Comparison of ENCODE assay signal across 11 cellular contexts in genomic region chr5:139287890-139288635, GRCh38. TPM values are rescaled to one million over a fixed set of nuclear protein-coding genes. Genes with fewer than 3 reads are reported as not detected.
DNase-seq lines count a peak whose midpoint lies in the region; ATAC-seq, FAIRE-seq and TF ChIP-seq lines count a peak whose summit lies in the region.
"Had no signal": no experiment of that assay in that cellular context is flagged by ENCODE, and none has a peak within 500 bp of the region (broad histone marks: within the 10 kb centered on the region; RNA-seq: fewer than 3 reads in every experiment).

No MANE protein-coding gene starts in this region.

- H4K20me1 ChIP-seq in GM23338 (replicated peaks; ENCODE audit: insufficient read depth) (peaks cover 11% of the 10 kb centered on the region), keratinocyte (ENCODE audit: control insufficient read depth, extremely low read depth, insufficient read depth, low read length) (no peaks in the 10 kb centered on the region)

- H3K27ac Mint-ChIP-seq in GM23338 = peak overlapping the region; percentile 54; the same call in 1 of the 2 replicates
- H3K27ac Mint-ChIP-seq in T-helper 17 cell = no peak overlapping the region

- H3F3A ChIP-seq in GM23338 (replicated peaks; ENCODE audit: low read depth) = peaks cover 57% of the 10 kb centered on the region

- H3K27ac ChIP-seq in GM23338 (ENCODE audit: low read depth) (peak overlapping the region; percentile 99; the same call in 1 of the 2 replicates), keratinocyte (ENCODE audit: control insufficient read depth, insufficient read depth, low read length) (no peak overlapping the region)
- H3K27ac ChIP-seq: skin epidermis had no signal

- H3K27me3 Mint-ChIP-seq in GM23338 (ENCODE audit: insufficient read depth, low read depth, poor library complexity) (peaks cover 13% of the 10 kb centered on the region), T-helper 17 cell (no peaks in the 10 kb centered on the region)

- peaks cover 45% of the 10 kb centered on the region for H3K36me3 Mint-ChIP-seq in GM23338 (ENCODE audit: low read depth)
- H3K36me3 Mint-ChIP-seq in T-helper 17 cell (ENCODE audit: low read depth) = peaks cover 6% of the 10 kb centered on the region

- H2AFZ ChIP-seq in GM23338 (no peak overlapping the region), keratinocyte (ENCODE audit: control insufficient read depth, low read length) (no peak overlapping the region)

- H3K4me3 Mint-ChIP-seq in GM23338 (no peak overlapping the region; the same call in 2 of the 3 replicates), T-helper 17 cell (no peak overlapping the region)

- TF ChIP-seq CTCF in D721Med (IDR thresholded peaks at IDR 0.05; ENCODE audit: insufficient read depth, missing control alignments) = peak; percentile 23
- TF ChIP-seq CTCF in GM23338 (conservative IDR thresholded peaks at IDR 0.05; ENCODE audit: low read depth in 2 of 2) = peak in 1 of 2 experiments; percentile 33; a peak in 2 of 4 replicates
- TF ChIP-seq CTCF in keratinocyte (optimal IDR thresholded peaks at IDR 0.05 in 1 of 3, IDR thresholded peaks at IDR 0.05 in 1 of 3, conservative IDR thresholded peaks at IDR 0.05 in 1 of 3; ENCODE audit: extremely low read depth in 1 of 3, insufficient read depth in 2 of 3, low read length in 3 of 3) = peak in 2 of 3 experiments; percentile 6 to 35

- H3K4me3 ChIP-seq in GM23338 (no peak overlapping the region), keratinocyte (ENCODE audit: control insufficient read depth in 2 of 3, extremely low read depth in 1 of 3, insufficient read depth in 2 of 3, low read depth in 1 of 3, low read length in 3 of 3) (no peak overlapping the region)
- H3K4me3 ChIP-seq: skin epidermis had no signal

- dilution Hi-C loops in keratinocyte (cut with MboI; ENCODE audit: extremely low pct_ligation_motif_present, low sequenced_read_pairs) = no loop called here

- ATAC-seq in GM23338 (peak; percentile 15), T-helper 17 cell (peak; percentile 49), HG02970 (IDR thresholded peaks at IDR 0.05; ENCODE audit: low FRiP score, unreplicated experiment) (no peak), HG03135 (IDR thresholded peaks at IDR 0.05; ENCODE audit: unreplicated experiment) (no peak)

- H3K4me2 ChIP-seq in GM23338 = no peak overlapping the region
- H3K4me2 ChIP-seq in keratinocyte (ENCODE audit: control insufficient read depth, extremely low read depth, insufficient read depth, low read depth, low read length) = no peak overlapping the region

- no peaks in the 10 kb centered on the region for H3K79me2 ChIP-seq in GM23338 (replicated peaks; ENCODE audit: insufficient read depth)
- no peaks in the 10 kb centered on the region for H3K79me2 ChIP-seq in keratinocyte (ENCODE audit: control insufficient read depth, insufficient read depth, low read length)

- no peaks in the 10 kb centered on the region for H3K9me3 Mint-ChIP-seq in GM23338

- no peak overlapping the region for H3K9ac ChIP-seq in keratinocyte (ENCODE audit: control insufficient read depth, extremely low read depth, insufficient read depth, low read length)

- FAIRE-seq in D721Med (lab: Jason Lieb, UNC) (no peak), keratinocyte (lab: Jason Lieb, UNC) (no peak)
- FAIRE-seq: islet of Langerhans had no signal

- no peaks in the 10 kb centered on the region for H3K4me1 ChIP-seq in GM23338 (ENCODE audit: insufficient read depth)
- peaks cover 2% of the 10 kb centered on the region for H3K4me1 ChIP-seq in keratinocyte (ENCODE audit: control insufficient read depth, extremely low read depth, insufficient read depth, low read length)

- no peaks in the 10 kb centered on the region for H3K9me1 ChIP-seq in keratinocyte (ENCODE audit: control insufficient read depth, extremely low read depth, insufficient read depth, low read length)

- no peaks in the 10 kb centered on the region for H3K27me3 ChIP-seq in GM23338 (ENCODE audit: insufficient read depth)
- H3K27me3 ChIP-seq in keratinocyte (ENCODE audit: control insufficient read depth, extremely low read depth, insufficient read depth, low read length) = no peaks in the 10 kb centered on the region

- H3K9me3 ChIP-seq in T-helper 17 cell (ENCODE audit: control insufficient read depth, low read length, poor library complexity, severe bottlenecking) (no peaks in the 10 kb centered on the region), keratinocyte (ENCODE audit: control insufficient read depth, low read depth, low read length) (no peaks in the 10 kb centered on the region)

- peaks cover 3% of the 10 kb centered on the region; the same call in 2 of the 3 replicates for H3K4me1 Mint-ChIP-seq in GM23338
- H3K4me1 Mint-ChIP-seq in T-helper 17 cell = peaks cover 5% of the 10 kb centered on the region

- H3K36me3 ChIP-seq in GM23338 (ENCODE audit: insufficient read depth) = peaks cover 23% of the 10 kb centered on the region
- H3K36me3 ChIP-seq in keratinocyte (ENCODE audit: control insufficient read depth in 2 of 2, extremely low read depth in 1 of 2, insufficient read depth in 2 of 2, low read length in 2 of 2) = peaks cover 12 to 15% of the 10 kb centered on the region in 2 experiments

- no peaks in the 10 kb centered on the region for H3K9me2 ChIP-seq in GM23338 (ENCODE audit: insufficient read depth)

- no peak for DNase-seq in D721Med (ENCODE audit: insufficient read length, low spot score)
- no peak for DNase-seq in GM23338 (ENCODE audit: low spot score)
- DNase-seq in T-helper 17 cell = no peak
- no peak for DNase-seq in keratinocyte (ENCODE audit: low read depth, low spot score)
- DNase-seq in T-helper 9 cell = no peak
- DNase-seq in HuH-7 (ENCODE audit: low spot score) = no peak
- DNase-seq: cortex of kidney had no signal

TF ChIP-seq in GM23338, 12 proteins besides CTCF, POLR2A, EP300 and RAD21:
- TF ChIP-seq NANOG (IDR thresholded peaks at IDR 0.05; ENCODE audit: borderline replicate concordance) (0 out of 2 replicates have a peak, but pooled peaks have one; percentile 9), POLR2AphosphoS5 (IDR thresholded peaks at IDR 0.05; ENCODE audit: low read depth) (peak; percentile 64), ETS1 (IDR thresholded peaks at IDR 0.05) (no peak)

RNA-seq across cellular contexts. Expression of gene MATR3, which starts 5.5 kb away (rescaled TPM):
- 506 and 546 TPM in 2 replicates for total RNA-seq in GM23338 (2014; rRNA removed; shearing (Covaris generic))
- polyA plus RNA-seq in GM23338 (2016; fragmentation: Nextera tagmentation; extraction: Ambion mirVana) = 226 and 278 TPM in 2 replicates
- 100 to 1,000 TPM; 318 to 325 TPM for total RNA-seq in T-helper 17 cell
- 81.6 to 122 TPM (median 82.8 TPM) in 3 replicates for polyA plus RNA-seq in keratinocyte
- polyA plus RNA-seq in keratinocyte (2011; ENCODE audit: low read depth) = 430 TPM
- polyA plus RNA-seq in keratinocyte (2011; cell fraction: cytosol; rRNA removed) = 43.4 and 70.2 TPM in 2 replicates
- 70.4 and 82.4 TPM in 2 replicates for polyA plus RNA-seq in keratinocyte (2011; cell fraction: nucleus; rRNA removed)
- polyA plus RNA-seq in keratinocyte (2012; ENCODE audit: low replicate concordance) = 84.6 and 125 TPM in 2 replicates
- polyA minus RNA-seq in keratinocyte = 142 to 184 TPM (median 144 TPM) in 3 replicates
- 52.9 TPM for polyA minus RNA-seq in keratinocyte (2011; cell fraction: cytosol; rRNA and poly(A)+ RNA removed)
- polyA minus RNA-seq in keratinocyte (2011; cell fraction: nucleus; rRNA and poly(A)+ RNA removed) = 62.5 and 132 TPM in 2 replicates

RNA-seq across cellular contexts. Expression of gene PAIP2, which starts 53.6 kb away (rescaled TPM):
- total RNA-seq in GM23338 (2014; rRNA removed; shearing (Covaris generic)) = 132 and 148 TPM in 2 replicates
- polyA plus RNA-seq in GM23338 (2016; fragmentation: Nextera tagmentation; extraction: Ambion mirVana) (226 and 277 TPM in 2 replicates), keratinocyte (31.0 to 65.6 TPM (median 43.8 TPM) in 3 replicates)
- 100 to 1,000 TPM; 106 to 123 TPM for total RNA-seq in T-helper 17 cell
- 80.5 TPM for polyA plus RNA-seq in keratinocyte (2011; ENCODE audit: low read depth)
- 36.1 and 63.7 TPM in 2 replicates for polyA plus RNA-seq in keratinocyte (2011; cell fraction: cytosol; rRNA removed)
- polyA plus RNA-seq in keratinocyte (2011; cell fraction: nucleus; rRNA removed) = 22.0 and 33.2 TPM in 2 replicates
- 41.7 and 65.0 TPM in 2 replicates for polyA plus RNA-seq in keratinocyte (2012; ENCODE audit: low replicate concordance)
- polyA minus RNA-seq in keratinocyte = 7.7 to 32.7 TPM (median 10.2 TPM) in 3 replicates
- 50.8 TPM for polyA minus RNA-seq in keratinocyte (2011; cell fraction: cytosol; rRNA and poly(A)+ RNA removed)
- polyA minus RNA-seq in keratinocyte (2011; cell fraction: nucleus; rRNA and poly(A)+ RNA removed) = 7.9 and 13.3 TPM in 2 replicates

Comparison
In these comparisons a context has a peak if more than half of its experiments do, and no peak if none do; other contexts are left out.
1. ATAC-seq: peak in GM23338 (single experiment) and T-helper 17 cell (single experiment); none in HG02970 (single experiment) and HG03135 (single experiment).